ENCODE assay signal across 9 cellular contexts in the genomic region with DNA sequence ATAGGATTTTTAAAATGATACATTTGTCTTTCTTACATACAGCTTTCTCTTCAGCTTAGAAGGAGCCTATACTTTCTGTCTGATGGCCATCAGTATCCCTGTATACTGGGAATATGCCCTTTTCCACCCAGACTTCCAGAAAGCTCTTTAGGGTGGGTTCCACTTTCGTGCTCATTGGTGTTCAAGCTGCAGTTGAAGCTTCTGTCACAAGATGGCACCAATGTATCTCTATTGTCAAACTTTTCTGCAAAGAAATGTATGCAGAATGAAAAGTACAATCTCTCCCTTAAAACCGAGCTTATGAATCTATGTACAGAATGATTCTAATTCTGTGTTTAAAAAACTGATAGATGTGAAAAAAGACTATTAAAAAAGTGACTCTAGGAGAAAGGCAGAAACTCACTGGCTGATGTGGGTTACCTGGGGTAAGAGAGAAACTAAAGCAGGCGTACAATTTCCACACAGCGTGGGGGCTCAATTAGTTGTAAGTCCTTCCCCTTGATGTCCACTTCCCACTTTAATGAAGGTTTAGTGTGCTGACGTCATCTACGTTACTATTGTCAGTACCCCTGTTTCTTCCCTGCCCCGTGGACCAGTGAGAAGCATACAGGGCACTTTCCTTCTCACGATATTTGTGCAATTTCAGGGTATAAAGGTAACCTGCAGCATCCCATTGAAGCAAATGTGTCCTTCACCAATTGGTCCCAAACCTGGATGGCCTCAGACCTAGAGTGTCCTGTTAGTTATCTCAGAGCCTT. TPM values are rescaled to one million over a fixed set of nuclear protein-coding genes. Genes with fewer than 3 reads are reported as not detected.
DNase-seq lines count a peak whose midpoint lies in the region; ATAC-seq and TF ChIP-seq lines count a peak whose summit lies in the region.
"Had no signal": no experiment of that assay in that cellular context is flagged by ENCODE, and none has a peak within 500 bp of the region (broad histone marks: within the 10 kb centered on the region; RNA-seq: fewer than 3 reads in every experiment).

No MANE protein-coding gene starts in this region.

- peak; percentile 43; the same call in 1 of the 2 replicates for TF ChIP-seq RAD21 in HCT116 (IDR thresholded peaks at IDR 0.05; ENCODE audit: low read depth)

- intact Hi-C loops in HCT116 (cut with micrococcal nuclease) (no loop called here), upper lobe of right lung (cut with DNase I) (no loop called here)

- no peak for ATAC-seq in DND-41 (ENCODE audit: insufficient read depth, low read depth)
- ATAC-seq in HCT116, result no peak
- no peak for ATAC-seq in upper lobe of right lung
- no peak for ATAC-seq in GM18520 (IDR thresholded peaks at IDR 0.05; ENCODE audit: unreplicated experiment)

- no TSS peak for BruUV-seq in HCT116 (replicated peaks; lab: Mats Ljungman, UMichigan)

- H3K4me2 ChIP-seq in DND-41 (ENCODE audit: insufficient read depth, low read length) (no peak overlapping the region), HCT116 (ENCODE audit: low read length) (no peak overlapping the region), hepatocyte (no peak overlapping the region)

- RAD21 ChIA-PET in HCT116 (lab: Charles Lee; ENCODE audit: low non-redundant PET in 1 of 2, low total read pairs in 2 of 2, uncharacterized antibody in 2 of 2, unreplicated experiment in 2 of 2), result no interaction called here

- no peak for TF ChIP-seq POLR2A in HCT116 (IDR thresholded peaks at IDR 0.05; ENCODE audit: borderline replicate concordance, extremely low read depth, insufficient read depth, insufficient read length)

- POLR2A ChIA-PET in HCT116 (lab: Charles Lee), result no interaction called here

- no peak overlapping the region for H2AFZ ChIP-seq in DND-41 (ENCODE audit: low read depth, low read length)
- no peak overlapping the region for H2AFZ ChIP-seq in HCT116 (ENCODE audit: low read depth, low read length, poor library complexity, severe bottlenecking)
- no peak overlapping the region for H2AFZ ChIP-seq in hepatocyte

- H3K27me3 ChIP-seq in DND-41 (ENCODE audit: insufficient read depth, low read length, poor library complexity) (no peaks in the 10 kb centered on the region), HCT116 (ENCODE audit: insufficient read depth, low read length) (no peaks in the 10 kb centered on the region), WERI-Rb-1 (ENCODE audit: insufficient read depth, low read depth, severe bottlenecking) (peaks cover 7% of the 10 kb centered on the region), hepatocyte (no peaks in the 10 kb centered on the region), upper lobe of right lung (no peaks in the 10 kb centered on the region)

- TF ChIP-seq CTCF in DND-41 (IDR thresholded peaks at IDR 0.05; ENCODE audit: borderline replicate concordance, extremely low read depth, low read length, poor library complexity, severe bottlenecking) (peak; percentile 64), HCT116 (IDR thresholded peaks at IDR 0.05 in 2 of 3, conservative IDR thresholded peaks at IDR 0.05 in 1 of 3; ENCODE audit: borderline replicate concordance in 1 of 3, insufficient read depth in 1 of 3, low read depth in 2 of 3, low read length in 2 of 3) (peak; percentile 10 to 51 (median 42); a peak in 4 of 6 replicates), WERI-Rb-1 (IDR thresholded peaks at IDR 0.05; ENCODE audit: low read depth, low read length) (peak; percentile 45), hepatocyte (IDR thresholded peaks at IDR 0.05; ENCODE audit: poor library complexity) (peak; percentile 51), upper lobe of right lung (IDR thresholded peaks at IDR 0.05) (peak; percentile 48)

- H3K36me3 ChIP-seq in DND-41 (ENCODE audit: insufficient read depth, low read length) (no peaks in the 10 kb centered on the region), HCT116 (ENCODE audit: control insufficient read depth in 1 of 2, insufficient read depth in 2 of 2, low read length in 2 of 2) (no peaks in the 10 kb centered on the region), WERI-Rb-1 (no peaks in the 10 kb centered on the region), hepatocyte (replicated peaks; ENCODE audit: insufficient read depth, low read depth) (no peaks in the 10 kb centered on the region), upper lobe of right lung (no peaks in the 10 kb centered on the region)

- CTCF ChIA-PET in HCT116 (lab: Charles Lee), result interaction anchor here (0.5 to 1.5 kb wide), 6 partner anchors 19 to 883 kb away, joined by 3 to 5 read pairs (median 3); no protein-coding TSS in a partner anchor

- H3K9me2 ChIP-seq in HCT116 (ENCODE audit: insufficient read depth) (no peaks in the 10 kb centered on the region), hepatocyte (replicated peaks; ENCODE audit: insufficient read depth) (no peaks in the 10 kb centered on the region)

- H3K9me3 ChIP-seq in DND-41 (ENCODE audit: insufficient read depth, low read length, severe bottlenecking) (no peaks in the 10 kb centered on the region), HCT116 (ENCODE audit: control insufficient read depth in 1 of 2, insufficient read depth in 1 of 2, low read depth in 1 of 2, low read length in 2 of 2) (no peaks in the 10 kb centered on the region), WERI-Rb-1 (ENCODE audit: severe bottlenecking) (no peaks in the 10 kb centered on the region), hepatocyte (ENCODE audit: low read depth) (no peaks in the 10 kb centered on the region), upper lobe of right lung (no peaks in the 10 kb centered on the region)

- H3K9ac ChIP-seq in DND-41 (ENCODE audit: low read depth, low read length) (no peak overlapping the region), HCT116 (ENCODE audit: low read length) (no peak overlapping the region)

- H3K4me3 ChIP-seq in DND-41 (ENCODE audit: low read depth in 1 of 2, low read length in 2 of 2), result no peak overlapping the region
- H3K4me3 ChIP-seq in HCT116 (replicated peaks in 1 of 2; ENCODE audit: low read depth in 1 of 2, low read length in 2 of 2), result no peak overlapping the region
- no peak overlapping the region for H3K4me3 ChIP-seq in WERI-Rb-1 (ENCODE audit: low read depth, low read length)
- H3K4me3 ChIP-seq in hepatocyte, result no peak overlapping the region
- H3K4me3 ChIP-seq in upper lobe of right lung, result no peak overlapping the region
- H3K4me3 ChIP-seq: SK-N-MC had no signal

- H3K79me2 ChIP-seq in DND-41 (ENCODE audit: insufficient read depth, low read length) (no peaks in the 10 kb centered on the region), HCT116 (ENCODE audit: insufficient read depth, low read length) (no peaks in the 10 kb centered on the region), hepatocyte (no peaks in the 10 kb centered on the region)

- no peaks in the 10 kb centered on the region for H3K4me1 ChIP-seq in DND-41 (ENCODE audit: insufficient read depth, low read length)
- no peaks in the 10 kb centered on the region for H3K4me1 ChIP-seq in HCT116 (ENCODE audit: control insufficient read depth in 1 of 2, insufficient read depth in 2 of 2, low read length in 2 of 2)
- no peaks in the 10 kb centered on the region for H3K4me1 ChIP-seq in hepatocyte (ENCODE audit: insufficient read depth)
- no peaks in the 10 kb centered on the region for H3K4me1 ChIP-seq in upper lobe of right lung

- 59% methylated on average over 8 of the region's 8 CpGs for WGBS in hepatocyte (ENCODE audit: low lambda C conversion rate, missing lambda C conversion rate)

- H3K27ac ChIP-seq in DND-41 (ENCODE audit: low read length), result no peak overlapping the region
- no peak overlapping the region for H3K27ac ChIP-seq in HCT116 (ENCODE audit: low read depth, low read length)
- no peak overlapping the region for H3K27ac ChIP-seq in WERI-Rb-1
- no peak overlapping the region for H3K27ac ChIP-seq in hepatocyte
- H3K27ac ChIP-seq in upper lobe of right lung, result no peak overlapping the region
- H3K27ac ChIP-seq: SK-N-MC had no signal

- DNase-seq in DND-41 (peak; percentile 4), HCT116 (ENCODE audit: low read depth, low spot score) (no peak), WERI-Rb-1 (no peak), hepatocyte (ENCODE audit: low spot score) (peak; percentile 31), upper lobe of right lung (no peak), activated gamma-delta T cell (lab: John Stamatoyannopoulos, UW) (no peak)
- no peak for DNase-seq in activated CD4-positive, CD25-positive, alpha-beta regulatory T cell (lab: John Stamatoyannopoulos, UW)

- H4K20me1 ChIP-seq in DND-41 (ENCODE audit: insufficient read depth, low read length), result no peaks in the 10 kb centered on the region
- H4K20me1 ChIP-seq in HCT116 (ENCODE audit: insufficient read depth), result no peaks in the 10 kb centered on the region
- H4K20me1 ChIP-seq in hepatocyte (ENCODE audit: insufficient read depth, poor library complexity, severe bottlenecking), result no peaks in the 10 kb centered on the region

TF ChIP-seq in HCT116, 20 proteins besides CTCF, POLR2A, EP300 and RAD21 (continues in another document):
- TF ChIP-seq TCF7L2 (IDR thresholded peaks at IDR 0.05; ENCODE audit: borderline replicate concordance, extremely low read depth, insufficient read depth, insufficient read length), result no peak
- TF ChIP-seq, protein P1, sequence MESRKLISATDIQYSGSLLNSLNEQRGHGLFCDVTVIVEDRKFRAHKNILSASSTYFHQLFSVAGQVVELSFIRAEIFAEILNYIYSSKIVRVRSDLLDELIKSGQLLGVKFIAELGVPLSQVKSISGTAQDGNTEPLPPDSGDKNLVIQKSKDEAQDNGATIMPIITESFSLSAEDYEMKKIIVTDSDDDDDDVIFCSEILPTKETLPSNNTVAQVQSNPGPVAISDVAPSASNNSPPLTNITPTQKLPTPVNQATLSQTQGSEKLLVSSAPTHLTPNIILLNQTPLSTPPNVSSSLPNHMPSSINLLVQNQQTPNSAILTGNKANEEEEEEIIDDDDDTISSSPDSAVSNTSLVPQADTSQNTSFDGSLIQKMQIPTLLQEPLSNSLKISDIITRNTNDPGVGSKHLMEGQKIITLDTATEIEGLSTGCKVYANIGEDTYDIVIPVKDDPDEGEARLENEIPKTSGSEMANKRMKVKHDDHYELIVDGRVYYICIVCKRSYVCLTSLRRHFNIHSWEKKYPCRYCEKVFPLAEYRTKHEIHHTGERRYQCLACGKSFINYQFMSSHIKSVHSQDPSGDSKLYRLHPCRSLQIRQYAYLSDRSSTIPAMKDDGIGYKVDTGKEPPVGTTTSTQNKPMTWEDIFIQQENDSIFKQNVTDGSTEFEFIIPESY (IDR thresholded peaks at IDR 0.05; ENCODE audit: extremely low read depth, insufficient replicate concordance, low read length), result no peak
- TF ChIP-seq ATF3 (IDR thresholded peaks at IDR 0.05), result no peak
- TF ChIP-seq ZNF274 (IDR thresholded peaks at IDR 0.05; ENCODE audit: low read depth, low read length), result no peak
- TF ChIP-seq ELF1 (IDR thresholded peaks at IDR 0.05; ENCODE audit: borderline replicate concordance, low read depth), result no peak
- no peak for TF ChIP-seq EZH2 (IDR thresholded peaks at IDR 0.05)
- TF ChIP-seq POLR2AphosphoS5 (IDR thresholded peaks at IDR 0.05; ENCODE audit: low read depth, low read length), result no peak

RNA-seq across cellular contexts. Expression of gene TCEAL2, which starts 57.3 kb away (rescaled TPM):
- total RNA-seq in HCT116 (2021; ENCODE audit: unreplicated experiment) (not detected), hepatocyte (2.8 and 3.9 TPM in 2 replicates), upper lobe of right lung (5.4 TPM)
- not detected in 2 replicates for polyA plus RNA-seq in HCT116 (2012)
- polyA plus RNA-seq in hepatocyte, result 5.8 and 9.2 TPM in 2 replicates

Comparison
In these comparisons a context has a peak if more than half of its experiments do, and no peak if none do; other contexts are left out.
1. DNase-seq: peak in DND-41 (single experiment) and hepatocyte (single experiment); none in HCT116 (single experiment), WERI-Rb-1 (single experiment), upper lobe of right lung (single experiment), activated CD4-positive, CD25-positive, alpha-beta regulatory T cell (0 of 4) and activated gamma-delta T cell (single experiment).
2. Peak in every context shown above with its lines, with median percentiles within 50 percentile points of each other: CTCF ChIP-seq.